In the genomic region with DNA sequence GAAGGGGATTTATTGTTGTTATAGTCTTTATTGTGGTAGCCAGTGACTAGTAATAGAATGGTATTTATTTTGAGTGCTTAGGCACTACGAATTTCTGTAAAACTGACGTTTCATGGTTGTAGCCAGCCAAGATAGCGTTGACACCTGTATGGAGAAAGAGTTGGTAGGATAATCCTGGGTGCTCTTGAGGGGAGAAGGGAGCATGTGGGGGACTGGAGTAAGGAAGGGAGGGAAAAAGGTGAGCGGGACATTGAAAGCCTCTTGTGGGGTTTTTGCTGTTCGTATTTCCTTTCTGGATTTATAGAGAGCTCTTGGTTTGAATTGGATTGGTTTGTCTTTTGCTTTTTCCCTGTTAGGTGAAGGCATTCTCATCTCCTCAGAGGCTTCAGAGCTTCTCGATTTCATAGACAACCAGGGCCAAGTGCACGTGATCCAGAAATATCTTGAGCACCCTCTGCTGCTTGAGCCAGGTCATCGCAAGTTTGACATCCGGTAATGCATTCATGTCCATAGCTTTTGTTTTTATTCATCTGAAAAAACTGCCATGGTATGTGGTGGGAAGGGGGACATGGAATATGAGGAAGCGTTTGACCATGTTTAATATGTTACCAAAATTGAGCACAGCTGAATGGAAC, we compare ENCODE assay signal across 8 cellular contexts. TPM values are rescaled to one million over a fixed set of nuclear protein-coding genes. Genes with fewer than 3 reads are reported as not detected.
DNase-seq lines count a peak whose midpoint lies in the region; ATAC-seq and TF ChIP-seq lines count a peak whose summit lies in the region.
"Not testable (repeated sequence)": the region's sequence is repeated elsewhere in the genome, so short reads cannot be mapped to it uniquely, and the experiment has no call there.

No MANE protein-coding gene starts in this region.

- ATAC-seq in PC-3 (peak; percentile 70), right cardiac atrium (peak; percentile 47 to 68), psoas muscle (peak; percentile 65 to 89 (median 80))

- H3K36me3 ChIP-seq in PC-3 (ENCODE audit: low read depth, low read length), result not testable (repeated sequence)
- peaks cover 0 to 27% of the 10 kb centered on the region in 2 donors for H3K36me3 ChIP-seq in psoas muscle (ENCODE audit: insufficient read depth in 1 of 2, low read depth in 1 of 2)

- intact Hi-C loops in PC-3 (cut with micrococcal nuclease); right cardiac atrium (cut with DNase I); psoas muscle (cut with DNase I): not testable (repeated sequence)

- H3K4me2 ChIP-seq in PC-3 (ENCODE audit: low read length), result not testable (repeated sequence)

- H3K9me3 ChIP-seq in PC-3 (ENCODE audit: low read length); right cardiac atrium (ENCODE audit: control insufficient read depth, low read length); psoas muscle: not testable (repeated sequence)

- TF ChIP-seq CTCF in PC-3 (conservative IDR thresholded peaks at IDR 0.05; ENCODE audit: low read depth, low read length), result not testable (repeated sequence)
- peak; percentile 44 for TF ChIP-seq CTCF in psoas muscle (IDR thresholded peaks at IDR 0.05)

- not testable (repeated sequence) for H3K27ac ChIP-seq in PC-3 (ENCODE audit: low read length); right cardiac atrium (ENCODE audit: low read length); psoas muscle

- H3K9me2 ChIP-seq in PC-3 (replicated peaks; ENCODE audit: low read length), result not testable (repeated sequence)

- not testable (repeated sequence) for H3K79me2 ChIP-seq in PC-3 (ENCODE audit: low read length)

- peak; percentile 61 for DNase-seq in A172 (ENCODE audit: low spot score)
- DNase-seq in GM04504 (ENCODE audit: low read depth), result peak; percentile 13
- DNase-seq in LHCN-M2 (ENCODE audit: low read depth), result peak; percentile 60
- DNase-seq in PC-3, result peak; percentile 59
- DNase-seq in activated CD4-positive, alpha-beta T cell treated with anti-CD3 and anti-CD28 coated beads, Interleukin-2, amount 50 U/mL, for 1 hour, result peak; percentile 34
- DNase-seq in cerebellar cortex (ENCODE audit: low spot score), result peak; percentile 28
- DNase-seq in right cardiac atrium, result peak in 1 of 3 donors; percentile 58
- peak in 1 of 2 donors; percentile 54 for DNase-seq in psoas muscle

- POLR2A ChIA-PET in PC-3 (lab: Charles Lee; ENCODE audit: unreplicated experiment), result not testable (repeated sequence)

- not testable (repeated sequence) for H4K20me1 ChIP-seq in PC-3 (ENCODE audit: low read length)

- not testable (repeated sequence) for H3K4me3 ChIP-seq in PC-3 (ENCODE audit: low read length); right cardiac atrium (ENCODE audit: low read length); psoas muscle

- CTCF ChIA-PET in PC-3 (lab: Charles Lee), result interaction anchor here (0.5 to 0.6 kb wide), 3 partner anchors 9 to 24 kb away, joined by 3 to 6 read pairs (median 4); no protein-coding TSS in a partner anchor

- H3K27me3 ChIP-seq in PC-3 (ENCODE audit: low read length); right cardiac atrium (ENCODE audit: control insufficient read depth, insufficient read depth); psoas muscle (ENCODE audit: insufficient read depth in 3 of 3, low read length in 2 of 3): not testable (repeated sequence)

- WGBS in right cardiac atrium, result 56% methylated on average over 9 of the region's 10 CpGs
- WGBS in psoas muscle, 3 donors, result 46 to 64% (median 51%) methylated on average over 6 to 9 of the region's 10 CpGs

- BruUV-seq in PC-3 (replicated peaks; lab: Mats Ljungman, UMichigan), result not testable (repeated sequence)

- not testable (repeated sequence) for H3F3A ChIP-seq in PC-3 (ENCODE audit: low read length, unreplicated experiment)

- not testable (repeated sequence) for H2AFZ ChIP-seq in PC-3 (ENCODE audit: low read length)

- H3K9ac ChIP-seq in PC-3 (ENCODE audit: low read length), result not testable (repeated sequence)

- not testable (repeated sequence) for H3K4me1 ChIP-seq in PC-3 (ENCODE audit: insufficient read depth, low read length); right cardiac atrium (ENCODE audit: control insufficient read depth, insufficient read depth, low read length); psoas muscle

RNA-seq across cellular contexts. Expression of a gene that starts 19.0 kb away (rescaled TPM):
- total RNA-seq in A172 (2014; rRNA removed; shearing (Covaris generic)), result 62.1 and 75.3 TPM in 2 replicates
- total RNA-seq in LHCN-M2 (2014; rRNA removed), result 53.9 and 57.6 TPM in 2 replicates
- 22.4 TPM for polyA plus RNA-seq in LHCN-M2 (2012)
- total RNA-seq in PC-3 (2014; rRNA removed), result 31.4 and 33.5 TPM in 2 replicates
- 10 to 100 TPM; 35.3 to 41.9 (median 39.2) TPM for total RNA-seq in right cardiac atrium
- polyA plus RNA-seq in right cardiac atrium, result 12.5 TPM
- total RNA-seq in psoas muscle, result 10 to 100 TPM; 44.1 to 72.0 (median 51.3) TPM
- polyA plus RNA-seq in psoas muscle, result 10 to 100 TPM; 19.0 to 49.8 (median 23.8) TPM

RNA-seq across cellular contexts. Expression of a gene that starts 41.3 kb away (rescaled TPM):
- 20.0 and 23.3 TPM in 2 replicates for total RNA-seq in A172 (2014; rRNA removed; shearing (Covaris generic))
- 14.6 and 14.8 TPM in 2 replicates for total RNA-seq in LHCN-M2 (2014; rRNA removed)
- 5.6 TPM for polyA plus RNA-seq in LHCN-M2 (2012)
- total RNA-seq in PC-3 (2014; rRNA removed), result 31.6 and 31.7 TPM in 2 replicates
- 10 to 100 TPM in 3 of 4 donors, 1 to 10 TPM in 1; 9.9 to 13.8 (median 10.7) TPM for total RNA-seq in right cardiac atrium
- 3.1 TPM for polyA plus RNA-seq in right cardiac atrium
- total RNA-seq in psoas muscle, result 10 to 100 TPM; 12.2 to 22.8 (median 19.4) TPM
- polyA plus RNA-seq in psoas muscle, result 10 to 100 TPM in 2 of 3 donors, 1 to 10 TPM in 1; 6.5 to 13.2 (median 12.9) TPM
